2 cellular contexts compared by ENCODE assay signal in genomic region chr1:116572771-116573170, GRCh38.
TF ChIP-seq lines count a peak whose summit lies in the region.

No MANE protein-coding gene starts in this region.

TF ChIP-seq in SK-N-SH, 30 proteins besides CTCF, POLR2A, EP300 and RAD21 (continued from another document):
- TF ChIP-seq PBX3 (IDR thresholded peaks at IDR 0.05) (peak; percentile 48), TCF12 (IDR thresholded peaks at IDR 0.05) (peak; percentile 30; the same call in 1 of the 2 replicates), SIN3A (IDR thresholded peaks at IDR 0.05; ENCODE audit: borderline replicate concordance, low read depth, low read length) (no peak), RCOR1 (IDR thresholded peaks at IDR 0.05; ENCODE audit: low read length) (no peak)
TF ChIP-seq in SK-N-SH: peak in this region for 2.

TF ChIP-seq in SK-N-SH treated with all-trans-retinoic acid at 6 μM for 48 hours, 23 proteins besides CTCF, POLR2A, EP300 and RAD21 (continued from another document):
- no peak for TF ChIP-seq CREB5 (CRISPR knock-in tag; IDR thresholded peaks at IDR 0.05; ENCODE audit: low read depth)
- no peak; the same call in 1 of the 2 replicates for TF ChIP-seq ISL1 (CRISPR knock-in tag; IDR thresholded peaks at IDR 0.05)
- no peak for TF ChIP-seq ZNF70 (CRISPR knock-in tag; IDR thresholded peaks at IDR 0.05)
- no peak for TF ChIP-seq GLIS3 (CRISPR knock-in tag; IDR thresholded peaks at IDR 0.05)
- TF ChIP-seq ARNTL (CRISPR knock-in tag; IDR thresholded peaks at IDR 0.05; ENCODE audit: borderline replicate concordance, low read depth) = no peak
- TF ChIP-seq ZC3H10 (CRISPR knock-in tag; IDR thresholded peaks at IDR 0.05) = no peak
- no peak for TF ChIP-seq PPARA (CRISPR knock-in tag; IDR thresholded peaks at IDR 0.05; ENCODE audit: borderline replicate concordance)
- no peak for TF ChIP-seq POU6F1 (CRISPR knock-in tag; IDR thresholded peaks at IDR 0.05; ENCODE audit: borderline replicate concordance, low read depth)
- TF ChIP-seq TOX (CRISPR knock-in tag; IDR thresholded peaks at IDR 0.05; ENCODE audit: borderline replicate concordance) = no peak
- TF ChIP-seq BACH2 (CRISPR knock-in tag; IDR thresholded peaks at IDR 0.05; ENCODE audit: borderline replicate concordance) = no peak
- TF ChIP-seq ESRRG (CRISPR knock-in tag; IDR thresholded peaks at IDR 0.05) = no peak
- TF ChIP-seq ZNF565 (CRISPR knock-in tag; conservative IDR thresholded peaks at IDR 0.05; ENCODE audit: low read depth) = no peak
- TF ChIP-seq CSRNP3 (CRISPR knock-in tag; IDR thresholded peaks at IDR 0.05) = no peak
- TF ChIP-seq RARB (CRISPR knock-in tag; IDR thresholded peaks at IDR 0.05) = no peak
- no peak for TF ChIP-seq ZFP30 (CRISPR knock-in tag; IDR thresholded peaks at IDR 0.05)
